In genomic region chr3:107962946-107963345, GRCh38 we compare ENCODE assay signal across 13 cellular contexts.
DNase-seq lines count a peak whose midpoint lies in the region; ATAC-seq and TF ChIP-seq lines count a peak whose summit lies in the region.
"Had no signal": no experiment of that assay in that cellular context is flagged by ENCODE, and none has a peak within 500 bp of the region (broad histone marks: within the 10 kb centered on the region; RNA-seq: fewer than 3 reads in every experiment).

No MANE protein-coding gene starts in this region.

- H4K20me1 ChIP-seq in GM23248 (ENCODE audit: insufficient read depth) = no peaks in the 10 kb centered on the region

- no peaks in the 10 kb centered on the region for H3K27me3 ChIP-seq in GM23248 (replicated peaks; ENCODE audit: insufficient read depth)

- no peaks in the 10 kb centered on the region for H3K36me3 ChIP-seq in GM23248 (ENCODE audit: low read depth)

- no peak for ATAC-seq in HG02798 (IDR thresholded peaks at IDR 0.05; ENCODE audit: poor library complexity, unreplicated experiment)
- no peak for ATAC-seq in HG02973 (IDR thresholded peaks at IDR 0.05; ENCODE audit: unreplicated experiment)
- no peak for ATAC-seq in GM18907 (IDR thresholded peaks at IDR 0.05; ENCODE audit: unreplicated experiment)
- ATAC-seq: left cardiac atrium had no signal

- in situ Hi-C loops in GM23248 (cut with MboI) = no loop called here

- CTCF ChIA-PET in RWPE1 (lab: Yijun Ruan, JAX) = interaction anchor here (0.7 kb wide), 1 partner anchor 147 kb away, joined by 3 read pairs; no protein-coding TSS in a partner anchor

- H3K79me2 ChIP-seq in GM23248 (ENCODE audit: insufficient read depth) = no peaks in the 10 kb centered on the region

- DNase-seq in GM23248 (peak; percentile 68), RWPE1 (ENCODE audit: low spot score) (peak; percentile 78), epithelial cell of esophagus (ENCODE audit: low read depth) (peak; percentile 73), mucosa of gallbladder (ENCODE audit: low spot score) (peak; percentile 40)
- DNase-seq: activated CD4-positive, alpha-beta T cell treated with anti-CD3 and anti-CD28 coated beads, Interleukin-2, amount 10 ng/mL, durations not matched to agents 7 days and 5 days; activated effector memory CD4-positive, alpha-beta T cell treated with Interleukin-2 at 50 U/mL for 16 hours; Caco-2; left cardiac atrium; NCI-H1417 treated with DMSO at 0.1 percent for 48 hours had no signal

- no peak overlapping the region for H2AFZ ChIP-seq in GM23248

- TF ChIP-seq CTCF in RWPE1 (conservative IDR thresholded peaks at IDR 0.05; ENCODE audit: low read depth) = no peak
- no peak for TF ChIP-seq CTCF in epithelial cell of esophagus (IDR thresholded peaks at IDR 0.05; ENCODE audit: insufficient read depth, low read depth, low read length, missing control alignments)

- H3K9me2 ChIP-seq in GM23248 (ENCODE audit: insufficient read depth) = no peaks in the 10 kb centered on the region

- peaks cover 18% of the 10 kb centered on the region for H3K4me1 ChIP-seq in GM23248 (ENCODE audit: insufficient read depth)
- H3K4me1 ChIP-seq: Caco-2 had no signal

- POLR2A ChIA-PET in RWPE1 (lab: Yijun Ruan, JAX; ENCODE audit: low non-redundant PET) = no interaction called here

- H3K9me3 ChIP-seq in GM23248 (ENCODE audit: low read depth) = no peaks in the 10 kb centered on the region
- H3K9me3 ChIP-seq: Caco-2 had no signal

- 39% methylated on average over 3 of the region's 3 CpGs for WGBS in GM23248 (ENCODE audit: low coverage in 1 of 2, low lambda C conversion rate in 2 of 2, missing lambda C conversion rate in 2 of 2), 2 experiments

- H3K4me3 ChIP-seq in GM23248 = no peak overlapping the region
- H3K4me3 ChIP-seq in epithelial cell of esophagus (ENCODE audit: low read length) = no peak overlapping the region
- H3K4me3 ChIP-seq: smooth muscle cell had no signal

- no peak overlapping the region for H3K4me2 ChIP-seq in GM23248 (ENCODE audit: unreplicated experiment)
- H3K4me2 ChIP-seq: smooth muscle cell had no signal

- H3K27ac ChIP-seq in GM23248 (no peak overlapping the region), RWPE1 (no peak overlapping the region)

- 0 out of 2 replicates have a peak overlapping the region, but pooled peaks have one; percentile 13 for H3K9ac ChIP-seq in GM23248

- peaks cover 10% of the 10 kb centered on the region for H3F3A ChIP-seq in GM23248 (ENCODE audit: insufficient read depth)
